Comparison of ENCODE assay signal across 10 cellular contexts in genomic region chr7:1175597-1175966, GRCh38. TPM values are rescaled to one million over a fixed set of nuclear protein-coding genes. Genes with fewer than 3 reads are reported as not detected.
DNase-seq lines count a peak whose midpoint lies in the region; ATAC-seq and TF ChIP-seq lines count a peak whose summit lies in the region.
"Had no signal": no experiment of that assay in that cellular context is flagged by ENCODE, and none has a peak within 500 bp of the region (broad histone marks: within the 10 kb centered on the region; RNA-seq: fewer than 3 reads in every experiment).

No MANE protein-coding gene starts in this region.

- TF ChIP-seq CTCF in CD14-positive monocyte (IDR thresholded peaks at IDR 0.05) (no peak), MM.1S (IDR thresholded peaks at IDR 0.05; ENCODE audit: low read length) (no peak), colonic mucosa (IDR thresholded peaks at IDR 0.05) (no peak)

- peaks cover 3 to 12% (median 6%) of the 10 kb centered on the region in 3 donors for H3K27me3 Mint-ChIP-seq in CD14-positive monocyte (ENCODE audit: low read depth in 3 of 3)

- no peaks in the 10 kb centered on the region for H3K36me3 ChIP-seq in MM.1S (replicated peaks; ENCODE audit: insufficient read depth, low read length)
- no peaks in the 10 kb centered on the region for H3K36me3 ChIP-seq in colonic mucosa
- H3K36me3 ChIP-seq in rectal smooth muscle tissue (ENCODE audit: control insufficient read depth, insufficient read depth, low read length) = no peaks in the 10 kb centered on the region
- H3K36me3 ChIP-seq: neutrophil had no signal

- H3K4me2 ChIP-seq in MM.1S (ENCODE audit: low read depth, low read length) = peak overlapping the region; percentile 71

- no peaks in the 10 kb centered on the region for H3K79me2 ChIP-seq in MM.1S (ENCODE audit: low read length)

- H3K4me3 Mint-ChIP-seq in CD14-positive monocyte = peak overlapping the region; percentile 59 to 84

- no peaks in the 10 kb centered on the region for H3K36me3 Mint-ChIP-seq in CD14-positive monocyte

- peak overlapping the region; percentile 71 for H2AFZ ChIP-seq in MM.1S (ENCODE audit: low read length)

- H3K4me1 ChIP-seq in MM.1S (ENCODE audit: low read length) (peaks cover 7% of the 10 kb centered on the region; the same call in 1 of the 2 replicates), colonic mucosa (no peaks in the 10 kb centered on the region), rectal smooth muscle tissue (ENCODE audit: control insufficient read depth, insufficient read depth, low read length) (no peaks in the 10 kb centered on the region)

- ATAC-seq in GM18511 (IDR thresholded peaks at IDR 0.05; ENCODE audit: unreplicated experiment) = no peak

- intact Hi-C loops in CD14-positive monocyte (cut with micrococcal nuclease) = loop anchor here in 1 of 2 donors (5.0 kb wide), 1 partner anchor 183 kb away; no protein-coding TSS in a partner anchor
- intact Hi-C loops in colonic mucosa (cut with DNase I) = loop anchor here (5.0 kb wide), 2 partner anchors 88 to 183 kb away; partner anchors contain the start of gene GPER1

- DNase-seq in CD14-positive monocyte (ENCODE audit: low spot score) = no peak
- no peak for DNase-seq in MM.1S
- no peak for DNase-seq in colonic mucosa
- no peak for DNase-seq in kidney tubule cell (ENCODE audit: low spot score)
- no peak for DNase-seq in 8988T
- DNase-seq in MV-4-11 (lab: John Stamatoyannopoulos, UW) = no peak

- no peaks in the 10 kb centered on the region for H4K20me1 ChIP-seq in MM.1S (ENCODE audit: insufficient read depth, low read length)

- no peaks in the 10 kb centered on the region for H3K9me2 ChIP-seq in MM.1S (replicated peaks; ENCODE audit: insufficient read depth, low read length)

- H3K27me3 ChIP-seq in MM.1S (replicated peaks; ENCODE audit: insufficient read depth, low read length) = peaks cover 42% of the 10 kb centered on the region
- H3K27me3 ChIP-seq in colonic mucosa = no peaks in the 10 kb centered on the region
- peaks cover 2% of the 10 kb centered on the region for H3K27me3 ChIP-seq in rectal smooth muscle tissue (ENCODE audit: control insufficient read depth, insufficient read depth, low read length)
- H3K27me3 ChIP-seq: neutrophil had no signal

- H3F3A ChIP-seq in MM.1S (ENCODE audit: insufficient read depth, low read length) = no peaks in the 10 kb centered on the region

- no peak overlapping the region for H3K9ac ChIP-seq in MM.1S (ENCODE audit: low read length)
- H3K9ac ChIP-seq in colonic mucosa (ENCODE audit: low read depth in 2 of 2, low read length in 2 of 2) = no peak overlapping the region
- no peak overlapping the region for H3K9ac ChIP-seq in rectal smooth muscle tissue (ENCODE audit: low read length)

- no peak overlapping the region for H3K27ac ChIP-seq in MM.1S (ENCODE audit: low read length)
- no peak overlapping the region for H3K27ac ChIP-seq in colonic mucosa
- no peak overlapping the region for H3K27ac ChIP-seq in rectal smooth muscle tissue (ENCODE audit: low read depth, low read length)
- H3K27ac ChIP-seq: neutrophil had no signal

- no peaks in the 10 kb centered on the region for H3K9me3 ChIP-seq in MM.1S (replicated peaks; ENCODE audit: insufficient read depth, low read length)
- no peaks in the 10 kb centered on the region for H3K9me3 ChIP-seq in colonic mucosa
- H3K9me3 ChIP-seq: neutrophil had no signal

- peaks cover 2 to 23% (median 15%) of the 10 kb centered on the region in 7 donors for H3K9me3 Mint-ChIP-seq in CD14-positive monocyte

- H3K4me1 Mint-ChIP-seq in CD14-positive monocyte = peaks cover 14% of the 10 kb centered on the region

- H3K27ac Mint-ChIP-seq in CD14-positive monocyte = peak overlapping the region in 1 of 7 donors; percentile 28

- H3K4me3 ChIP-seq in MM.1S (ENCODE audit: low read length) (peak overlapping the region; percentile 40; the same call in 1 of the 2 replicates), colonic mucosa (peak overlapping the region; percentile 20), rectal smooth muscle tissue (ENCODE audit: low read length) (peak overlapping the region; percentile 55)

RNA-seq across cellular contexts. Expression of gene ZFAND2A, which starts 15.6 kb away (rescaled TPM):
- 10 to 100 TPM; 30.6 to 35.1 TPM for polyA plus RNA-seq in CD14-positive monocyte
- 10 to 100 TPM; 26.2 to 38.7 TPM for total RNA-seq in colonic mucosa

RNA-seq across cellular contexts. Expression of gene UNCX, which starts 57.1 kb away (rescaled TPM):
- not detected for polyA plus RNA-seq in CD14-positive monocyte
- not detected for total RNA-seq in colonic mucosa
- total RNA-seq: T-helper 1 cell treated with Interleukin-12 subunit alpha and Interleukin-12 subunit beta and Interleukin-4 antibody, amounts not matched to agents 30 ng/mL and 1 ng/mL, for 36 hours had no signal
